In genomic region chr22:36922097-36922608, GRCh38 we compare ENCODE assay signal across 19 cellular contexts.
DNase-seq lines count a peak whose midpoint lies in the region; ATAC-seq and TF ChIP-seq lines count a peak whose summit lies in the region.
"Had no signal": no experiment of that assay in that cellular context is flagged by ENCODE, and none has a peak within 500 bp of the region (broad histone marks: within the 10 kb centered on the region; RNA-seq: fewer than 3 reads in every experiment).

No MANE protein-coding gene starts in this region.

- peaks cover 12% of the 10 kb centered on the region for H3K27me3 Mint-ChIP-seq in nephron (ENCODE audit: low read depth)
- H3K27me3 Mint-ChIP-seq: naive B cell had no signal

- no peak overlapping the region for H3K4me3 Mint-ChIP-seq in nephron
- H3K4me3 Mint-ChIP-seq: activated naive CD4-positive, alpha-beta T cell treated with anti-CD3 and anti-CD28 coated beads, Interleukin-2, amount 10 ng/mL, durations not matched to agents 7 days and 5 days; T-helper 17 cell had no signal

- H3K4me3 ChIP-seq in HL-60 (replicated peaks; ENCODE audit: insufficient read depth, low read length), result no peak overlapping the region
- H3K4me3 ChIP-seq in fibroblast of pulmonary artery (replicated peaks; ENCODE audit: low read depth, low read length), result no peak overlapping the region
- H3K4me3 ChIP-seq: gastrocnemius medialis had no signal

- H3K27ac ChIP-seq in HL-60 (replicated peaks), result peak overlapping the region; percentile 55
- H3K27ac ChIP-seq: brain microvascular endothelial cell, gastrocnemius medialis had no signal

- H3K27ac Mint-ChIP-seq in nephron, result peak overlapping the region; percentile 53 to 71 (median 68)
- H3K27ac Mint-ChIP-seq: activated naive CD4-positive, alpha-beta T cell treated with anti-CD3 and anti-CD28 coated beads, Interleukin-2, amount 10 ng/mL, durations not matched to agents 7 days and 5 days had no signal

- no peak for TF ChIP-seq CTCF in HL-60 (IDR thresholded peaks at IDR 0.05; ENCODE audit: insufficient read depth, low read length)
- no peak for TF ChIP-seq CTCF in fibroblast of pulmonary artery (IDR thresholded peaks at IDR 0.05; ENCODE audit: low read length, missing control alignments)
- peak in 1 of 3 experiments; percentile 16 for TF ChIP-seq CTCF in nephron (IDR thresholded peaks at IDR 0.05; ENCODE audit: unreplicated experiment in 3 of 3)

- no peaks in the 10 kb centered on the region for H3K36me3 Mint-ChIP-seq in nephron (ENCODE audit: low read depth)
- H3K36me3 Mint-ChIP-seq: activated naive CD4-positive, alpha-beta T cell treated with anti-CD3 and anti-CD28 coated beads, Interleukin-2, amount 10 ng/mL, durations not matched to agents 7 days and 5 days had no signal

- no peaks in the 10 kb centered on the region for H3K9me3 Mint-ChIP-seq in nephron
- H3K9me3 Mint-ChIP-seq: activated naive CD4-positive, alpha-beta T cell treated with anti-CD3 and anti-CD28 coated beads, Interleukin-2, amount 10 ng/mL, durations not matched to agents 7 days and 5 days had no signal

- no peaks in the 10 kb centered on the region for H3K27me3 ChIP-seq in HL-60 (ENCODE audit: insufficient read depth, poor library complexity, severe bottlenecking)

- peaks cover 14% of the 10 kb centered on the region for H3K4me1 Mint-ChIP-seq in nephron
- H3K4me1 Mint-ChIP-seq: activated naive CD4-positive, alpha-beta T cell treated with anti-CD3 and anti-CD28 coated beads, Interleukin-2, amount 10 ng/mL, durations not matched to agents 7 days and 5 days had no signal

- no peak for ATAC-seq in HG03565 (IDR thresholded peaks at IDR 0.05; ENCODE audit: unreplicated experiment)
- ATAC-seq: gastrocnemius medialis had no signal

- DNase-seq in AG20443 (ENCODE audit: low spot score) (peak; percentile 50), HL-60 (ENCODE audit: low read depth in 1 of 2, low spot score in 1 of 2) (no peak), fibroblast of pulmonary artery (ENCODE audit: low read depth) (peak; percentile 43), SKM-1 (lab: John Stamatoyannopoulos, UW; ENCODE audit: unreplicated experiment) (no peak), anterior cingulate cortex (lab: John Stamatoyannopoulos, UW) (no peak)
- DNase-seq in activated naive CD4-positive, alpha-beta T cell treated with anti-CD3 and anti-CD28 coated beads, Interleukin-2, amount 50 U/mL, for 16 hours, result no peak
- DNase-seq: activated CD4-positive, alpha-beta T cell treated with anti-CD3 and anti-CD28 coated beads for 1 hour; activated CD8-positive, alpha-beta memory T cell treated with anti-CD3 and anti-CD28 coated beads, Interleukin-2, amount 50 U/mL, for 48 hours; activated naive CD4-positive, alpha-beta T cell treated with anti-CD3 and anti-CD28 coated beads, Interleukin-2, amount 10 ng/mL, durations not matched to agents 7 days and 5 days; brain microvascular endothelial cell; GOT3; naive B cell; NCI-H1436; retina; stimulated activated naive CD8-positive, alpha-beta T cell treated with anti-CD3 and anti-CD28 coated beads, Interleukin-15, Interleukin-2, amounts not matched to agents 100 U/mL and 50 U/mL, for 24 hours; T-helper 17 cell had no signal

Comparison
In these comparisons a context has a peak if more than half of its experiments do, and no peak if none do; other contexts are left out.
1. DNase-seq: peak in AG20443 (single experiment) and fibroblast of pulmonary artery (single experiment); none in HL-60 (0 of 2), activated naive CD4-positive, alpha-beta T cell treated with anti-CD3 and anti-CD28 coated beads, Interleukin-2, amount 50 U/mL, for 16 hours (single experiment), SKM-1 (single experiment) and anterior cingulate cortex (0 of 58).